19 cellular contexts compared by ENCODE assay signal in genomic region chr5:9699681-9700080, GRCh38.
"Had no signal": no experiment of that assay in that cellular context is flagged by ENCODE, and none has a peak within 500 bp of the region (broad histone marks: within the 10 kb centered on the region; RNA-seq: fewer than 3 reads in every experiment).

No MANE protein-coding gene starts in this region.

- H3K9me3 Mint-ChIP-seq: activated CD4-positive, alpha-beta memory T cell treated with anti-CD3 and anti-CD28 coated beads for 36 hours; nephron progenitor cell had no signal

- H3K27ac ChIP-seq: esophagus muscularis mucosa, upper lobe of right lung had no signal

- H3K27ac Mint-ChIP-seq: activated CD4-positive, alpha-beta memory T cell treated with anti-CD3 and anti-CD28 coated beads for 36 hours; activated naive CD4-positive, alpha-beta T cell treated with anti-CD3 and anti-CD28 coated beads, Interleukin-2, amount 10 ng/mL, durations not matched to agents 7 days and 5 days; brain; memory B cell; stimulated activated naive B cell treated with anti-CD40 and anti-IgM and Interleukin-4, amounts not matched to agents 10 μg/mL and 1 μg/mL and 100 μg/mL, for 72 hours; T-helper 17 cell had no signal

- H3K36me3 ChIP-seq: esophagus muscularis mucosa, upper lobe of right lung had no signal

- H3K36me3 Mint-ChIP-seq: activated CD4-positive, alpha-beta memory T cell treated with anti-CD3 and anti-CD28 coated beads for 36 hours; activated naive CD4-positive, alpha-beta T cell treated with anti-CD3 and anti-CD28 coated beads, Interleukin-2, amount 10 ng/mL, durations not matched to agents 7 days and 5 days; brain; memory B cell; stimulated activated naive B cell treated with anti-CD40 and anti-IgM and Interleukin-4, amounts not matched to agents 10 μg/mL and 1 μg/mL and 100 μg/mL, for 72 hours had no signal

- H3K9me3 ChIP-seq: esophagus muscularis mucosa, mucosa of descending colon, upper lobe of right lung had no signal

- H3K4me3 ChIP-seq: esophagus muscularis mucosa, mucosa of descending colon, upper lobe of right lung had no signal

- H3K4me1 Mint-ChIP-seq: activated naive CD4-positive, alpha-beta T cell treated with anti-CD3 and anti-CD28 coated beads, Interleukin-2, amount 10 ng/mL, durations not matched to agents 7 days and 5 days; memory B cell; stimulated activated naive B cell treated with anti-CD40 and anti-IgM and Interleukin-4, amounts not matched to agents 10 μg/mL and 1 μg/mL and 100 μg/mL, for 72 hours; T-helper 17 cell had no signal

- H3K4me3 Mint-ChIP-seq: activated CD4-positive, alpha-beta memory T cell treated with anti-CD3 and anti-CD28 coated beads for 36 hours; activated naive CD4-positive, alpha-beta T cell treated with anti-CD3 and anti-CD28 coated beads, Interleukin-2, amount 10 ng/mL, durations not matched to agents 7 days and 5 days; brain; memory B cell; nephron progenitor cell; stimulated activated naive B cell treated with anti-CD40 and anti-IgM and Interleukin-4, amounts not matched to agents 10 μg/mL and 1 μg/mL and 100 μg/mL, for 72 hours; T-helper 17 cell had no signal

- H3K27me3 ChIP-seq: esophagus muscularis mucosa, upper lobe of right lung had no signal

- H3K27me3 Mint-ChIP-seq: activated CD4-positive, alpha-beta memory T cell treated with anti-CD3 and anti-CD28 coated beads for 36 hours; activated naive CD4-positive, alpha-beta T cell treated with anti-CD3 and anti-CD28 coated beads, Interleukin-2, amount 10 ng/mL, durations not matched to agents 7 days and 5 days; memory B cell; stimulated activated naive B cell treated with anti-CD40 and anti-IgM and Interleukin-4, amounts not matched to agents 10 μg/mL and 1 μg/mL and 100 μg/mL, for 72 hours; T-helper 17 cell had no signal

- H3K4me1 ChIP-seq: esophagus muscularis mucosa, upper lobe of right lung had no signal

- ATAC-seq: left colon; mucosa of descending colon; sciatic nerve; stimulated activated naive B cell treated with anti-CD40 and anti-IgM and Interleukin-4, amounts not matched to agents 10 μg/mL and 1 μg/mL and 100 μg/mL, for 72 hours; T-helper 17 cell; upper lobe of right lung had no signal

- DNase-seq: activated CD4-positive, alpha-beta memory T cell treated with anti-CD3 and anti-CD28 coated beads for 36 hours; activated CD4-positive, alpha-beta T cell treated with anti-CD3 and anti-CD28 coated beads for 48 hours; activated effector memory CD4-positive, alpha-beta T cell treated with anti-CD3 and anti-CD28 coated beads, Interleukin-2, amount 50 U/mL, for 16 hours; activated naive CD4-positive, alpha-beta T cell treated with anti-CD3 and anti-CD28 coated beads, Interleukin-2, amount 10 ng/mL, durations not matched to agents 7 days and 5 days; anterior cingulate cortex; caudate nucleus; left colon; mucosa of descending colon; nephron progenitor cell; stimulated activated CD4-positive, alpha-beta T cell treated with anti-CD3 and anti-CD28 coated beads, Interleukin-2, amount 100 ng/mL, for 48 hours; stimulated activated CD8-positive, alpha-beta memory T cell treated with anti-CD3 and anti-CD28 coated beads, Interleukin-4, amount 100 ng/mL, for 48 hours; stimulated activated naive B cell treated with anti-CD40 and anti-IgM and Interleukin-4, amounts not matched to agents 10 μg/mL and 1 μg/mL and 100 μg/mL, for 72 hours; SW 1271; T-helper 17 cell; upper lobe of right lung had no signal
